8 cellular contexts compared by ENCODE assay signal in the genomic region with DNA sequence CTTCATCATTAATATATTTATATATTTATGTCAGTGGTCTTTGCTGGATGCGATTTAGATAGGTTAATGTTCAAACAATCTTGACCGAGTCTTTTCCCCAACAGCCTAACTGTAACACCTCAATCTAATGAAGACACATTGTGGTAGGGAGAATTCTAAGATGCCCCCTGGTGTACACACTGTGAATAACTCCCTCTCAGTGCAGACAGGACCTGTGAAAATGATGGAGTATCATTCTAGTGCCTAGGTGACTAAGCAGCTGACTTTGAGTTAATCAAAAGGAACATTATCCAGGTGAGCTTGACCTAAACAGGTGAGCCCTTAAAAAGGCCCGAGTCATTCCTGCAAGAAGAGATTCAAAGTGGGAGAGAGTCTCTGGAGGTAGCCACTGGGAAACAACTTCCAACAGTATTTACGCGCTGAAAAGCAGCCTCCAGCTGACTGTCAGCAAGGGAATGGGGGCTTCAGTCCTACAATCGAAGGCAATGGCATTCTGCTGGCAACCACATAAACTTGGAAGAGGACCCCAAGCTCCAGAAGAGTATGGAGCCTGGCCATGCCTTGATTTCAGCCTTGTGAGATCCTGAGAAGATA. TPM values are rescaled to one million over a fixed set of nuclear protein-coding genes. Genes with fewer than 3 reads are reported as not detected.
DNase-seq lines count a peak whose midpoint lies in the region; ATAC-seq and TF ChIP-seq lines count a peak whose summit lies in the region.

No MANE protein-coding gene starts in this region.

- no peaks in the 10 kb centered on the region for H3K27me3 Mint-ChIP-seq in activated T-cell treated with anti-CD3 and anti-CD28 coated beads, Interleukin-2, amount 50 U/mL, for 72 hours (ENCODE audit: low read depth)

- DNase-seq in AG10803 (ENCODE audit: low read depth) (peak; percentile 43), OCI-M1 (lab: John Stamatoyannopoulos, UW) (peak; percentile 80), fibroblast of villous mesenchyme (ENCODE audit: low read depth) (peak; percentile 58), osteoblast (ENCODE audit: insufficient read length, low spot score, missing footprints) (peak; percentile 71)
- peak; percentile 47 to 56 for DNase-seq in activated T-cell treated with anti-CD3 and anti-CD28 coated beads, Interleukin-2, amount 50 U/mL, for 72 hours

- no peaks in the 10 kb centered on the region for H3K27me3 ChIP-seq in osteoblast (ENCODE audit: insufficient read depth, low read length)

- no peak overlapping the region for H2AFZ ChIP-seq in osteoblast (ENCODE audit: low read length)

- TF ChIP-seq CTCF in AG10803 (conservative IDR thresholded peaks at IDR 0.05; ENCODE audit: low read length) = peak; percentile 82
- TF ChIP-seq CTCF in fibroblast of villous mesenchyme (IDR thresholded peaks at IDR 0.05; ENCODE audit: insufficient read depth, low read depth, low read length) = peak; percentile 86
- TF ChIP-seq CTCF in osteoblast (IDR thresholded peaks at IDR 0.05; ENCODE audit: extremely low read depth, low read depth, low read length) = peak; percentile 85

- TF ChIP-seq POLR2A in GM18505 (IDR thresholded peaks at IDR 0.05; ENCODE audit: borderline replicate concordance, extremely low read depth, insufficient read depth, insufficient read length) = no peak

- H3K4me1 ChIP-seq in osteoblast (ENCODE audit: insufficient read depth, low read length) = peaks cover 14% of the 10 kb centered on the region

- H3K4me3 Mint-ChIP-seq in activated T-cell treated with anti-CD3 and anti-CD28 coated beads, Interleukin-2, amount 50 U/mL, for 72 hours = no peak overlapping the region

- H4K20me1 ChIP-seq in osteoblast (ENCODE audit: insufficient read depth, low read length) = no peaks in the 10 kb centered on the region

- H3K4me1 Mint-ChIP-seq in activated T-cell treated with anti-CD3 and anti-CD28 coated beads, Interleukin-2, amount 50 U/mL, for 72 hours (ENCODE audit: low read depth) = no peaks in the 10 kb centered on the region

- ATAC-seq in GM18505 (IDR thresholded peaks at IDR 0.05; ENCODE audit: unreplicated experiment) (peak; percentile 61), HG03432 (IDR thresholded peaks at IDR 0.05; ENCODE audit: unreplicated experiment) (peak; percentile 70), GM19395 (IDR thresholded peaks at IDR 0.05; ENCODE audit: unreplicated experiment) (no peak)
- peak; percentile 78 to 80 for ATAC-seq in activated T-cell treated with anti-CD3 and anti-CD28 coated beads, Interleukin-2, amount 50 U/mL, for 72 hours (replicated peaks in 1 of 2)

- H3K4me3 ChIP-seq in AG10803 (ENCODE audit: low read length) (no peak overlapping the region), fibroblast of villous mesenchyme (ENCODE audit: low read depth, low read length) (no peak overlapping the region), osteoblast (ENCODE audit: insufficient read depth, low read length) (no peak overlapping the region)

- no peak overlapping the region for H3K4me2 ChIP-seq in osteoblast (ENCODE audit: insufficient read depth, low read length)

- H3K36me3 Mint-ChIP-seq in activated T-cell treated with anti-CD3 and anti-CD28 coated beads, Interleukin-2, amount 50 U/mL, for 72 hours (ENCODE audit: insufficient read depth in 2 of 2) = peaks cover 2 to 3% of the 10 kb centered on the region in 2 donors

- no peaks in the 10 kb centered on the region for H3K9me3 ChIP-seq in osteoblast (ENCODE audit: low read depth, low read length)

- no peaks in the 10 kb centered on the region for H3K9me3 Mint-ChIP-seq in activated T-cell treated with anti-CD3 and anti-CD28 coated beads, Interleukin-2, amount 50 U/mL, for 72 hours

- H3K27ac ChIP-seq in osteoblast (ENCODE audit: low read depth, low read length) = no peak overlapping the region

- no peaks in the 10 kb centered on the region for H3K36me3 ChIP-seq in osteoblast (ENCODE audit: insufficient read depth, low read length)

- no peaks in the 10 kb centered on the region for H3K79me2 ChIP-seq in osteoblast (ENCODE audit: insufficient read depth, low read length)

- H3K27ac Mint-ChIP-seq in activated T-cell treated with anti-CD3 and anti-CD28 coated beads, Interleukin-2, amount 50 U/mL, for 72 hours = no peak overlapping the region

RNA-seq across cellular contexts. Expression of a gene that starts 28.0 kb away (rescaled TPM):
- 1 to 10 TPM; 4.2 to 4.6 TPM for total RNA-seq in activated T-cell treated with anti-CD3 and anti-CD28 coated beads, Interleukin-2, amount 50 U/mL, for 72 hours
- total RNA-seq in fibroblast of villous mesenchyme (5.8 and 8.6 TPM in 2 replicates), osteoblast (5.4 and 5.6 TPM in 2 replicates)

RNA-seq across cellular contexts. Expression of a gene that starts 41.0 kb away (rescaled TPM):
- 10 to 100 TPM; 24.2 to 30.3 TPM for total RNA-seq in activated T-cell treated with anti-CD3 and anti-CD28 coated beads, Interleukin-2, amount 50 U/mL, for 72 hours
- total RNA-seq in fibroblast of villous mesenchyme (11.0 and 16.4 TPM in 2 replicates), osteoblast (6.9 and 13.0 TPM in 2 replicates)
